ENCODE assay signal across 25 cellular contexts in genomic region chr17:68732301-68732749, GRCh38.
DNase-seq lines count a peak whose midpoint lies in the region; ATAC-seq, FAIRE-seq and TF ChIP-seq lines count a peak whose summit lies in the region.
"Had no signal": no experiment of that assay in that cellular context is flagged by ENCODE, and none has a peak within 500 bp of the region (broad histone marks: within the 10 kb centered on the region; RNA-seq: fewer than 3 reads in every experiment).

No MANE protein-coding gene starts in this region.

- no peaks in the 10 kb centered on the region for H3K79me1 ChIP-seq in H9 (ENCODE audit: insufficient read depth, low read depth, low read length, poor library complexity, severe bottlenecking)

- H3K4me3 ChIP-seq in bronchial epithelial cell (ENCODE audit: low read depth, low read length) = no peak overlapping the region
- peak overlapping the region; percentile 46; the same call in 1 of the 2 replicates for H3K4me3 ChIP-seq in iPS-20b (ENCODE audit: low read length)
- H3K4me3 ChIP-seq: left lung, vagina had no signal

- H3K36me3 ChIP-seq in bronchial epithelial cell (ENCODE audit: control insufficient read depth, insufficient read depth, low read length) = no peaks in the 10 kb centered on the region
- no peaks in the 10 kb centered on the region for H3K36me3 ChIP-seq in iPS-20b (ENCODE audit: insufficient read depth, low read depth, low read length)
- H3K36me3 ChIP-seq: left lung, vagina had no signal

- FAIRE-seq in bronchial epithelial cell (lab: Jason Lieb, UNC) = no peak
- FAIRE-seq: GM12892 had no signal

- H3K27ac Mint-ChIP-seq in H9 = peak overlapping the region; percentile 95 to 99 (median 96)
- H3K27ac Mint-ChIP-seq: B cell, immature natural killer cell, natural killer cell, T-helper 17 cell had no signal

- no peak for ATAC-seq in GM18498 (IDR thresholded peaks at IDR 0.05; ENCODE audit: unreplicated experiment)
- no peak for ATAC-seq in HG03439 (IDR thresholded peaks at IDR 0.05; ENCODE audit: unreplicated experiment)
- ATAC-seq: natural killer cell, T-helper 17 cell had no signal

- H3K56ac ChIP-seq in H9 (ENCODE audit: insufficient read length, low read depth, low read length) = no peak overlapping the region

- H3K23ac ChIP-seq in H9 (ENCODE audit: insufficient read length, low read depth, low read length) = no peak overlapping the region

- H4K8ac ChIP-seq in H9 (replicated peaks; ENCODE audit: insufficient read length, low read depth, low read length) = no peak overlapping the region

- peak overlapping the region; percentile 77 for H2AK5ac ChIP-seq in H9 (ENCODE audit: insufficient read length, low read length)

- H3K9me3 Mint-ChIP-seq in H9 = peaks cover 38 to 48% of the 10 kb centered on the region in 2 experiments
- H3K9me3 Mint-ChIP-seq: natural killer cell had no signal

- no peak overlapping the region for H3K4ac ChIP-seq in H9 (ENCODE audit: low read depth, low read length)

- no peak overlapping the region for H4K5ac ChIP-seq in H9 (ENCODE audit: insufficient read length, low read depth, low read length)

- peak overlapping the region in 1 of 2 experiments; percentile 45; a peak in 1 of 5 replicates for H3K4me3 Mint-ChIP-seq in H9
- H3K4me3 Mint-ChIP-seq: B cell, immature natural killer cell, natural killer cell, T-helper 17 cell had no signal

- H3K36me3 Mint-ChIP-seq in H9 (ENCODE audit: insufficient read depth in 1 of 3, low read depth in 3 of 3) = peaks cover 15 to 54% (median 32%) of the 10 kb centered on the region in 3 experiments
- H3K36me3 Mint-ChIP-seq: immature natural killer cell, natural killer cell had no signal

- H3K9me3 ChIP-seq in H9 (ENCODE audit: control insufficient read depth, low read depth, low read length) (no peaks in the 10 kb centered on the region), iPS-20b (ENCODE audit: insufficient read depth, low read depth, low read length) (peaks cover 11% of the 10 kb centered on the region)
- H3K9me3 ChIP-seq: left lung, SK-N-SH, vagina had no signal

- H3K27me3 ChIP-seq in H9 (ENCODE audit: insufficient read depth, low read length) (no peaks in the 10 kb centered on the region), bronchial epithelial cell (ENCODE audit: control insufficient read depth, insufficient read depth, low read length) (no peaks in the 10 kb centered on the region), iPS-20b (ENCODE audit: insufficient read depth, low read length) (no peaks in the 10 kb centered on the region)
- H3K27me3 ChIP-seq: left lung, vagina had no signal

- no peak overlapping the region for H4K91ac ChIP-seq in H9 (ENCODE audit: insufficient read length, low read depth, low read length)

- H3T11ph ChIP-seq in H9 (ENCODE audit: low read length) = no peak overlapping the region

- H2BK120ac ChIP-seq in H9 (ENCODE audit: low read depth, low read length, poor library complexity, severe bottlenecking) = no peak overlapping the region

- H2AFZ ChIP-seq in H9 (ENCODE audit: low read length) = no peak overlapping the region

- H3K9ac ChIP-seq in H9 (ENCODE audit: extremely low read depth, insufficient read length, low read length) = no peak overlapping the region
- H3K9ac ChIP-seq in iPS-20b (ENCODE audit: low read depth, low read length) = peak overlapping the region; percentile 88; the same call in 1 of the 2 replicates
- H3K9ac ChIP-seq: SK-N-SH had no signal

- H2BK5ac ChIP-seq in H9 (ENCODE audit: insufficient read length, low read length) = no peak overlapping the region

- no peak overlapping the region for H2BK15ac ChIP-seq in H9 (ENCODE audit: low read depth, low read length)

- H3K14ac ChIP-seq in H9 (ENCODE audit: insufficient read depth, low read length) = no peak overlapping the region

- no peaks in the 10 kb centered on the region for H3K23me2 ChIP-seq in H9 (ENCODE audit: insufficient read length, low read depth, low read length, poor library complexity, severe bottlenecking)

- DNase-seq in A172 (ENCODE audit: low spot score) (peak; percentile 30), H9 (peak; percentile 77), bronchial epithelial cell (ENCODE audit: low read depth) (peak; percentile 48), NCI-H2227 treated with DMSO at 0.1 percent for 48 hours (lab: John Stamatoyannopoulos, UW) (no peak)
- DNase-seq in activated CD4-positive, CD25-positive, alpha-beta regulatory T cell treated with anti-CD3 and anti-CD28 coated beads, Interleukin-2, amount 50 U/mL, for 72 hours = no peak
- DNase-seq: activated CD4-positive, alpha-beta T cell treated with anti-CD3 and anti-CD28 coated beads for 48 hours; activated naive CD4-positive, alpha-beta T cell treated with Interleukin-2 at 50 U/mL for 16 hours; activated T-cell treated with anti-CD3 and anti-CD28 coated beads, Interleukin-2, amount 50 U/mL, for 48 hours; immature natural killer cell; KBM-7; left lung; midbrain; natural killer cell; NCI-H187 treated with DMSO at 0.1 percent for 48 hours; NCI-H748 treated with DMSO at 0.1 percent for 48 hours; SK-N-SH; stimulated activated CD4-positive, alpha-beta T cell treated with anti-CD3 and anti-CD28 coated beads, Interleukin-4, amount 100 ng/mL, for 1 hour; stimulated activated naive CD4-positive, alpha-beta T cell; T-helper 17 cell had no signal

- H2BK12ac ChIP-seq in H9 (ENCODE audit: insufficient read length, low read depth, low read length) = no peak overlapping the region

- no peaks in the 10 kb centered on the region for H4K20me1 ChIP-seq in H9 (ENCODE audit: control insufficient read depth, insufficient read depth, insufficient read length)

- TF ChIP-seq CTCF in H9 (conservative IDR thresholded peaks at IDR 0.05) = no peak
- no peak for TF ChIP-seq CTCF in bronchial epithelial cell (IDR thresholded peaks at IDR 0.05; ENCODE audit: insufficient read depth, low read length, severe bottlenecking)

- H3K27me3 Mint-ChIP-seq in H9 (ENCODE audit: low read depth) = no peaks in the 10 kb centered on the region

- no peak overlapping the region for H3K4me2 ChIP-seq in H9 (ENCODE audit: insufficient read depth, insufficient read length, low read length)
- H3K4me2 ChIP-seq: SK-N-SH had no signal

- H3K18ac ChIP-seq in H9 (ENCODE audit: insufficient read length, low read depth, low read length) = no peak overlapping the region

- no peaks in the 10 kb centered on the region for H3K79me2 ChIP-seq in H9 (ENCODE audit: insufficient read depth, low read length)

- no peak overlapping the region for H2BK20ac ChIP-seq in H9 (ENCODE audit: low read depth, low read length, poor library complexity, severe bottlenecking)

- peaks cover 41 to 52% of the 10 kb centered on the region in 2 experiments for H3K4me1 Mint-ChIP-seq in H9
- H3K4me1 Mint-ChIP-seq: B cell, immature natural killer cell, natural killer cell, T-helper 17 cell had no signal

- peaks cover 3% of the 10 kb centered on the region; the same call in 1 of the 2 replicates for H3K4me1 ChIP-seq in H9 (ENCODE audit: insufficient read depth, low read length)
- H3K4me1 ChIP-seq in iPS-20b (ENCODE audit: insufficient read depth, low read length) = peaks cover 33% of the 10 kb centered on the region
- H3K4me1 ChIP-seq: left lung had no signal

- H3K27ac ChIP-seq in H9 (ENCODE audit: insufficient read length, low read depth, low read length) = peak overlapping the region; percentile 80
- peak overlapping the region; percentile 100 for H3K27ac ChIP-seq in iPS-20b (ENCODE audit: low read length)
- H3K27ac ChIP-seq: left lung, vagina had no signal

Comparison
In these comparisons a context has a peak if more than half of its experiments do, and no peak if none do; other contexts are left out.
1. DNase-seq: peak in A172 (single experiment), H9 (single experiment) and bronchial epithelial cell (single experiment); none in activated CD4-positive, CD25-positive, alpha-beta regulatory T cell treated with anti-CD3 and anti-CD28 coated beads, Interleukin-2, amount 50 U/mL, for 72 hours (single experiment) and NCI-H2227 treated with DMSO at 0.1 percent for 48 hours (single experiment).